ENCODE assay signal across 5 cellular contexts in the genomic region with DNA sequence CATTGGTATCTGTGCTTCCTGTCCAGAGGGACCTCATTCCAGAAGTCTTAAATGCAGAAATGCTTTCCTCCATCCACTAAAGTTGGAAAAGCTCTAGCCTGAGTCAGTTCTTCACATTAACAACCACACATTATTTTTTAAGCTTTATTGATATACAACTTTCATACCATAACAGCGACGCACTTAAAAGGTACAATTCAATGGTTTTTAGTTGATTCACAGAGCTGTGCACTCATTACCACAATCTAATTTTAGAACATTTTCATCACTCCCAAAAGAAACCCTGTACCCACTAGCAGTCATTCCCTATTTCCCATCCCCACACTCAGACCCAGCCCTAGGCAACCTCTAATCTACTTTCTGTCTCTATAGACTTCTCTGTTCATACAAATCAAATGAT. TPM values are rescaled to one million over a fixed set of nuclear protein-coding genes. Genes with fewer than 3 reads are reported as not detected.
"Had no signal": no experiment of that assay in that cellular context is flagged by ENCODE, and none has a peak within 500 bp of the region (broad histone marks: within the 10 kb centered on the region; RNA-seq: fewer than 3 reads in every experiment).

No MANE protein-coding gene starts in this region.

- DNase-seq: GOT3, H7, KBM-7 had no signal

- H3K36me3 Mint-ChIP-seq: IgD-negative memory B cell had no signal

- H3K27me3 Mint-ChIP-seq: IgD-negative memory B cell had no signal

- H3K4me1 Mint-ChIP-seq: IgD-negative memory B cell had no signal

- ATAC-seq: HCT116 had no signal

- H3K9me3 Mint-ChIP-seq: IgD-negative memory B cell had no signal

- H3K27ac Mint-ChIP-seq: IgD-negative memory B cell had no signal

- H3K4me3 Mint-ChIP-seq: IgD-negative memory B cell had no signal

RNA-seq across cellular contexts. Expression of gene GALNT18, which starts 27.6 kb away (rescaled TPM):
- polyA plus RNA-seq: IgD-negative memory B cell had no signal
